22 cellular contexts compared by ENCODE assay signal in the genomic region with DNA sequence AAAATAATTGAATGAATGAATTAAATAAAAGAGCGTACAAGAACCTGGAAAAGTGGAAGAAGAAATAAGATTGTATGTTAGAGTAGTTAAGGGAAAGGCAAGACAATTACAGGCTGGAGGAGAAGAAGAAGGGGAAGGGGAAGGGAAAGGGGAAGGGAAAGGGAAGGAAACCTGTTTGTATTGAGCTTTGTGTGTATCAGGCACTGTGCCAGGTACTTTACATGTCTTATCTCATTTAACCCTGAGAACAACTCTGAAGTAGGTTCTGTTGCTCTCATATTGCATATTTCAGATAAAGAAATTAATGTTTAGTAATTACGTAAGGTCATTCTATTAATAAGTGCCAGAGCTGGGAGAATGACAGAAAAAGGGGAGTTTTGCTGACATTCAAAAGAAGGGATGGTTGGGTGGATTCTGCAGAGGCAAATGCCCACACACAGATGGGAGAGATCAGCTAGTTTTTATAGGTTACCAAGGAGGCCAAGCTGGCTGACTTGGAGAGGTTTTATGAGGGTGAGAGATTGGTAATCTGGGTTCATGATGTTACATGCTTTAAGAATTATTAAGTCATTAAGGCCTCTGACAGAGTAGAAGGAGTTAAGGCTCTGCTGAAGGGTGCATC.
DNase-seq lines count a peak whose midpoint lies in the region; ATAC-seq, FAIRE-seq and TF ChIP-seq lines count a peak whose summit lies in the region.
"Had no signal": no experiment of that assay in that cellular context is flagged by ENCODE, and none has a peak within 500 bp of the region (broad histone marks: within the 10 kb centered on the region; RNA-seq: fewer than 3 reads in every experiment).

No MANE protein-coding gene starts in this region.

- H3K27me3 ChIP-seq in HepG2 (ENCODE audit: control insufficient read depth in 1 of 2, insufficient read depth in 2 of 2, low read length in 2 of 2) (no peaks in the 10 kb centered on the region), right lobe of liver (no peaks in the 10 kb centered on the region), K562 (ENCODE audit: control insufficient read depth in 2 of 2, insufficient read depth in 2 of 2, low read length in 2 of 2) (peaks cover 0 to 4% of the 10 kb centered on the region in 2 experiments; a peak in 1 of 5 replicates), heart right ventricle (peaks cover 0 to 9% (median 0%) of the 10 kb centered on the region in 7 donors)

- no peaks in the 10 kb centered on the region for H3K9me1 ChIP-seq in K562 (ENCODE audit: control insufficient read depth, insufficient read depth, low read length)

- in situ Hi-C loops in HepG2 (cut with HindIII; ENCODE audit: extremely low pct_ligation_motif_present, low pct_unique_long_range_greater_than_20kb): no loop called here
- in situ Hi-C loops in K562 (cut with MboI): no loop called here

- H3K9ac ChIP-seq in HepG2 (ENCODE audit: insufficient read depth, low read depth, low read length): no peak overlapping the region
- no peak overlapping the region for H3K9ac ChIP-seq in K562 (ENCODE audit: insufficient read depth in 1 of 2, low read depth in 2 of 2, low read length in 2 of 2)
- H3K9ac ChIP-seq: KMS-11, SK-N-SH had no signal

- TF ChIP-seq CTCF in HepG2 (CRISPR knock-in tag; IDR thresholded peaks at IDR 0.05) (no peak), right lobe of liver (IDR thresholded peaks at IDR 0.05) (no peak), K562 (IDR thresholded peaks at IDR 0.05 in 2 of 3, conservative IDR thresholded peaks at IDR 0.05 in 1 of 3; ENCODE audit: insufficient read depth in 2 of 3, low read depth in 1 of 3, low read length in 3 of 3) (no peak), mucosa of descending colon (IDR thresholded peaks at IDR 0.05) (no peak), heart right ventricle (IDR thresholded peaks at IDR 0.05) (no peak)

- intact Hi-C loops in HepG2 (cut with micrococcal nuclease; ENCODE audit: unreplicated experiment): no loop called here
- intact Hi-C loops in right lobe of liver (cut with DNase I): no loop called here
- intact Hi-C loops in K562 (cut with micrococcal nuclease): no loop called here
- intact Hi-C loops in mucosa of descending colon (cut with DNase I, micrococcal nuclease): no loop called here
- intact Hi-C loops in heart right ventricle (cut with DNase I): loop anchor here in 1 of 10 donors (5.0 to 10.0 kb wide), 2 partner anchors 37 to 251 kb away; no protein-coding TSS in a partner anchor

- TF ChIP-seq POLR2A in HepG2 (IDR thresholded peaks at IDR 0.05; ENCODE audit: insufficient read depth in 1 of 2, low read depth in 2 of 2, low read length in 2 of 2): no peak
- no peak for TF ChIP-seq POLR2A in right lobe of liver (IDR thresholded peaks at IDR 0.05)
- no peak for TF ChIP-seq POLR2A in K562 (conservative IDR thresholded peaks at IDR 0.05)

- H3K9me3 ChIP-seq in HepG2 (ENCODE audit: low read length) (no peaks in the 10 kb centered on the region), right lobe of liver (no peaks in the 10 kb centered on the region), K562 (replicated peaks; ENCODE audit: control insufficient read depth, insufficient read depth, low read depth, low read length) (no peaks in the 10 kb centered on the region), mucosa of descending colon (no peaks in the 10 kb centered on the region), heart right ventricle (no peaks in the 10 kb centered on the region)
- H3K9me3 ChIP-seq: SK-N-SH had no signal

- H4K20me1 ChIP-seq in HepG2 (ENCODE audit: insufficient read depth, low read length) (no peaks in the 10 kb centered on the region), K562 (replicated peaks; ENCODE audit: control insufficient read depth, insufficient read depth, low read length) (no peaks in the 10 kb centered on the region; the same call in 1 of the 2 replicates)

- H3K27ac Mint-ChIP-seq in activated T-cell treated with anti-CD3 and anti-CD28 coated beads, Interleukin-2, amount 50 U/mL, for 72 hours: no peak overlapping the region

- H2AFZ ChIP-seq in HepG2 (ENCODE audit: low read length) (no peak overlapping the region), K562 (ENCODE audit: low read depth, low read length) (no peak overlapping the region)

- ATAC-seq in HepG2 (no peak), right lobe of liver (no peak), K562 (no peak), mucosa of descending colon (peak; percentile 28), heart right ventricle (no peak)
- no peak for ATAC-seq in activated T-cell treated with anti-CD3 and anti-CD28 coated beads, Interleukin-2, amount 50 U/mL, for 72 hours (replicated peaks in 1 of 2)
- ATAC-seq: GM12878, PC-3 had no signal

- H3K4me1 Mint-ChIP-seq in activated T-cell treated with anti-CD3 and anti-CD28 coated beads, Interleukin-2, amount 50 U/mL, for 72 hours (ENCODE audit: low read depth): no peaks in the 10 kb centered on the region

- H3K4me1 ChIP-seq in HepG2 (ENCODE audit: insufficient read depth, low read length): no peaks in the 10 kb centered on the region
- H3K4me1 ChIP-seq in right lobe of liver: no peaks in the 10 kb centered on the region
- H3K4me1 ChIP-seq in K562 (replicated peaks in 1 of 2; ENCODE audit: control insufficient read depth in 2 of 2, insufficient read depth in 2 of 2, low read length in 2 of 2): no peaks in the 10 kb centered on the region
- peaks cover 4% of the 10 kb centered on the region for H3K4me1 ChIP-seq in mucosa of descending colon (ENCODE audit: low read depth)
- peaks cover 0 to 41% (median 6%) of the 10 kb centered on the region in 9 donors for H3K4me1 ChIP-seq in heart right ventricle

- H3K27ac ChIP-seq in HepG2 (ENCODE audit: extremely low read length, insufficient read depth, low read length) (no peak overlapping the region), right lobe of liver (no peak overlapping the region), K562 (ENCODE audit: extremely low read depth, low read depth, low read length) (no peak overlapping the region), heart right ventricle (no peak overlapping the region)
- H3K27ac ChIP-seq: KMS-11 had no signal

- CTCF ChIA-PET in HepG2 (lab: Yijun Ruan, JAX; ENCODE audit: low intra/inter-chr PET ratio, low total read pairs): no interaction called here
- CTCF ChIA-PET in K562 (lab: Yijun Ruan, JAX; ENCODE audit: low intra/inter-chr PET ratio): no interaction called here

- no peak for TF ChIP-seq RAD21 in HepG2 (CRISPR knock-in tag; IDR thresholded peaks at IDR 0.05)
- TF ChIP-seq RAD21 in K562 (CRISPR knock-in tag; conservative IDR thresholded peaks at IDR 0.05 in 1 of 2, IDR thresholded peaks at IDR 0.05 in 1 of 2): no peak

- FAIRE-seq in HepG2 (lab: Jason Lieb, UNC) (no peak), K562 (lab: Jason Lieb, UNC) (no peak)
- FAIRE-seq: GM12878, GM19239, H54 had no signal

- H3K4me3 ChIP-seq in HepG2 (replicated peaks in 1 of 3; ENCODE audit: insufficient read depth in 1 of 3, low read depth in 2 of 3, low read length in 3 of 3): no peak overlapping the region
- no peak overlapping the region for H3K4me3 ChIP-seq in right lobe of liver
- no peak overlapping the region for H3K4me3 ChIP-seq in K562
- H3K4me3 ChIP-seq in mucosa of descending colon: no peak overlapping the region
- no peak overlapping the region for H3K4me3 ChIP-seq in heart right ventricle
- H3K4me3 ChIP-seq: GM12878 had no signal

- H3K36me3 Mint-ChIP-seq in activated T-cell treated with anti-CD3 and anti-CD28 coated beads, Interleukin-2, amount 50 U/mL, for 72 hours (ENCODE audit: insufficient read depth in 2 of 2): no peaks in the 10 kb centered on the region

- no peak overlapping the region for H3K4me3 Mint-ChIP-seq in activated T-cell treated with anti-CD3 and anti-CD28 coated beads, Interleukin-2, amount 50 U/mL, for 72 hours

- H3K36me3 ChIP-seq in HepG2 (replicated peaks in 1 of 2; ENCODE audit: control insufficient read depth in 1 of 2, insufficient read depth in 2 of 2, low read length in 2 of 2) (no peaks in the 10 kb centered on the region), right lobe of liver (no peaks in the 10 kb centered on the region), K562 (ENCODE audit: control insufficient read depth, insufficient read depth, low read length) (no peaks in the 10 kb centered on the region), mucosa of descending colon (ENCODE audit: low read depth) (no peaks in the 10 kb centered on the region), heart right ventricle (no peaks in the 10 kb centered on the region)

- no peaks in the 10 kb centered on the region for H3K9me3 Mint-ChIP-seq in activated T-cell treated with anti-CD3 and anti-CD28 coated beads, Interleukin-2, amount 50 U/mL, for 72 hours

- DNase-seq in HepG2 (ENCODE audit: low spot score) (no peak), right lobe of liver (no peak), K562 (ENCODE audit: extremely low read depth in 1 of 4, low spot score in 3 of 4) (no peak), mucosa of descending colon (no peak), heart right ventricle (no peak)
- DNase-seq in activated T-cell treated with anti-CD3 and anti-CD28 coated beads, Interleukin-2, amount 50 U/mL, for 72 hours: no peak
- DNase-seq in activated effector memory CD4-positive, alpha-beta T cell treated with anti-CD3 and anti-CD28 coated beads, Interleukin-2, amount 50 U/mL, for 16 hours: no peak
- DNase-seq in activated CD4-positive, alpha-beta T cell treated with anti-CD3 and anti-CD28 coated beads for 48 hours: no peak
- DNase-seq: DMS53; IMR-90; MM.1S; NCI-H2029 treated with DMSO at 0.1 percent for 48 hours; NCI-H2171; NCI-H345; NCI-H748 treated with DMSO at 0.1 percent for 48 hours; NK-92 treated with Interleukin-12 subunit alpha and Interleukin-12 subunit beta, amount 100 ng/mL, for 24 hours; PC-3; SK-N-SH had no signal

- H3K79me2 ChIP-seq in HepG2 (ENCODE audit: insufficient read depth, low read length): no peaks in the 10 kb centered on the region
- H3K79me2 ChIP-seq in K562 (ENCODE audit: control insufficient read depth, insufficient read depth, low read length): no peaks in the 10 kb centered on the region

- no TSS peak for BruUV-seq in HepG2 (replicated peaks; lab: Mats Ljungman, UMichigan)
- BruUV-seq in K562 (replicated peaks; lab: Mats Ljungman, UMichigan): no TSS peak

- H3K4me2 ChIP-seq in HepG2 (ENCODE audit: low read depth, low read length) (no peak overlapping the region), K562 (ENCODE audit: insufficient read depth, low read length) (no peak overlapping the region)
- H3K4me2 ChIP-seq: KMS-11, SK-N-SH had no signal

- POLR2A ChIA-PET in HepG2 (lab: Yijun Ruan, JAX) (no interaction called here), K562 (lab: Yijun Ruan, JAX) (no interaction called here)

- peaks cover 7% of the 10 kb centered on the region for H3K27me3 Mint-ChIP-seq in activated T-cell treated with anti-CD3 and anti-CD28 coated beads, Interleukin-2, amount 50 U/mL, for 72 hours (ENCODE audit: low read depth)

- no peak for TF ChIP-seq EP300 in HepG2 (IDR thresholded peaks at IDR 0.05; ENCODE audit: low read depth in 2 of 2, low read length in 2 of 2)
- TF ChIP-seq EP300 in HepG2 (CRISPR knock-in tag; IDR thresholded peaks at IDR 0.05; ENCODE audit: borderline replicate concordance): no peak
- TF ChIP-seq EP300 in K562 (IDR thresholded peaks at IDR 0.05; ENCODE audit: low read length): no peak

- 26% methylated on average over 2 of the region's 2 CpGs for WGBS in HepG2 (ENCODE audit: low lambda C conversion rate)
- 63% methylated on average over 2 of the region's 2 CpGs for WGBS in right lobe of liver (ENCODE audit: insufficient coverage, low coverage, low lambda C conversion rate, missing lambda C conversion rate)
- 13% methylated on average over 2 of the region's 2 CpGs for WGBS in K562 (ENCODE audit: insufficient coverage, low coverage, missing lambda C conversion rate)
- 50 to 54% methylated on average over 2 of the region's 2 CpGs for WGBS in heart right ventricle, 2 donors

Comparison
In these comparisons a context has a peak if more than half of its experiments do, and no peak if none do; other contexts are left out.
1. Of the 241 proteins assayed by ChIP-seq in both HepG2 and K562: peak only in HepG2: none; only in K562: NFIC; in both: HNRNPK; in neither: 239.